12 cellular contexts compared by ENCODE assay signal in genomic region chr7:155711081-155711480, GRCh38.
DNase-seq lines count a peak whose midpoint lies in the region; ATAC-seq and TF ChIP-seq lines count a peak whose summit lies in the region.
"Had no signal": no experiment of that assay in that cellular context is flagged by ENCODE, and none has a peak within 500 bp of the region (broad histone marks: within the 10 kb centered on the region; RNA-seq: fewer than 3 reads in every experiment).

No MANE protein-coding gene starts in this region.

- no peaks in the 10 kb centered on the region for H3K27me3 Mint-ChIP-seq in activated T-helper 1 cell treated with anti-CD3 and anti-CD28 coated beads, Interleukin-12 subunit alpha, Interleukin-12 subunit beta, Interleukin-2, Interleukin-4 antibody, amounts not matched to agents 30 ng/mL and 10 ng/mL and 1 ng/mL, durations not matched to agents 14 hours and 24 hours and 36 hours (ENCODE audit: insufficient read depth)
- H3K27me3 Mint-ChIP-seq in CD8-positive, alpha-beta T cell (ENCODE audit: low read depth) = no peaks in the 10 kb centered on the region

- peak overlapping the region; percentile 32; the same call in 1 of the 2 replicates for H3K27ac ChIP-seq in BLaER1
- 0 out of 2 replicates have a peak overlapping the region, but pooled peaks have one; percentile 20 for H3K27ac ChIP-seq in HUES6 (ENCODE audit: low read depth, low read length)
- no peak overlapping the region for H3K27ac ChIP-seq in testis
- H3K27ac ChIP-seq in ovary = no peak overlapping the region
- H3K27ac ChIP-seq in CD8-positive, alpha-beta T cell (ENCODE audit: low read depth, low read length) = no peak overlapping the region

- H3K9me3 ChIP-seq in BLaER1 (no peaks in the 10 kb centered on the region), HUES6 (ENCODE audit: control insufficient read depth, insufficient read depth, low read depth, low read length) (no peaks in the 10 kb centered on the region), testis (no peaks in the 10 kb centered on the region), ovary (no peaks in the 10 kb centered on the region)
- no peaks in the 10 kb centered on the region for H3K9me3 ChIP-seq in CD8-positive, alpha-beta T cell (ENCODE audit: low read length)

- 59 to 90% methylated on average over 16 of the region's 16 CpGs for WGBS in testis, 2 donors
- 71 to 86% (median 78%) methylated on average over 16 of the region's 16 CpGs for WGBS in ovary, 3 donors

- TF ChIP-seq POLR2A in testis (IDR thresholded peaks at IDR 0.05) (no peak), ovary (IDR thresholded peaks at IDR 0.05) (no peak)

- intact Hi-C loops in activated T-helper 1 cell treated with anti-CD3 and anti-CD28 coated beads, Interleukin-12 subunit alpha, Interleukin-12 subunit beta, Interleukin-2, Interleukin-4 antibody, amounts not matched to agents 30 ng/mL and 10 ng/mL and 1 ng/mL, durations not matched to agents 14 hours and 24 hours and 36 hours (cut with micrococcal nuclease) = no loop called here
- intact Hi-C loops in testis (cut with DNase I; ENCODE audit: low total_unique reads) = no loop called here
- intact Hi-C loops in ovary (cut with DNase I) = no loop called here
- intact Hi-C loops in CD8-positive, alpha-beta T cell (cut with DNase I, micrococcal nuclease) = no loop called here

- H3K4me1 ChIP-seq in BLaER1 (peaks cover 41% of the 10 kb centered on the region), HUES6 (ENCODE audit: control insufficient read depth, insufficient read depth, low read length) (0 out of 2 replicates have a peak, but pooled peaks cover 5% of the 10 kb centered on the region), testis (peaks cover 12% of the 10 kb centered on the region), ovary (ENCODE audit: insufficient read depth) (peaks cover 1% of the 10 kb centered on the region)
- no peaks in the 10 kb centered on the region for H3K4me1 ChIP-seq in CD8-positive, alpha-beta T cell (ENCODE audit: insufficient read depth, low read length)

- TF ChIP-seq CTCF in testis (IDR thresholded peaks at IDR 0.05) = no peak
- TF ChIP-seq CTCF in ovary (IDR thresholded peaks at IDR 0.05) = no peak
- no peak for TF ChIP-seq CTCF in CD8-positive, alpha-beta T cell (IDR thresholded peaks at IDR 0.05)

- H4K20me1 ChIP-seq in BLaER1 = peaks cover 92% of the 10 kb centered on the region

- peak overlapping the region; percentile 47 for H3K4me2 ChIP-seq in BLaER1

- peaks cover 42% of the 10 kb centered on the region for H3K36me3 Mint-ChIP-seq in activated T-helper 1 cell treated with anti-CD3 and anti-CD28 coated beads, Interleukin-12 subunit alpha, Interleukin-12 subunit beta, Interleukin-2, Interleukin-4 antibody, amounts not matched to agents 30 ng/mL and 10 ng/mL and 1 ng/mL, durations not matched to agents 14 hours and 24 hours and 36 hours (ENCODE audit: low read depth)
- H3K36me3 Mint-ChIP-seq in CD8-positive, alpha-beta T cell = peaks cover 23% of the 10 kb centered on the region

- POLR2A ChIA-PET in CD8-positive, alpha-beta T cell (lab: Charles Lee) = interaction anchor here (0.6 kb wide), 1 partner anchor 201 kb away, joined by 3 read pairs; no protein-coding TSS in a partner anchor

- H3K36me3 ChIP-seq in BLaER1 (peaks cover 100% of the 10 kb centered on the region), HUES6 (ENCODE audit: control insufficient read depth, insufficient read depth, low read length) (peaks cover 79% of the 10 kb centered on the region), testis (ENCODE audit: low read depth, missing control alignments) (no peaks in the 10 kb centered on the region), ovary (no peaks in the 10 kb centered on the region)
- peaks cover 65% of the 10 kb centered on the region for H3K36me3 ChIP-seq in CD8-positive, alpha-beta T cell (ENCODE audit: insufficient read depth, low read length)

- no peak overlapping the region for H3K4me3 ChIP-seq in BLaER1
- H3K4me3 ChIP-seq in HUES6 (ENCODE audit: low read depth, low read length) = no peak overlapping the region
- H3K4me3 ChIP-seq in testis = no peak overlapping the region
- no peak overlapping the region for H3K4me3 ChIP-seq in ovary
- H3K4me3 ChIP-seq in CD8-positive, alpha-beta T cell (ENCODE audit: low read depth, low read length) = no peak overlapping the region

- DNase-seq in activated T-helper 1 cell treated with anti-CD3 and anti-CD28 coated beads, Interleukin-12 subunit alpha, Interleukin-12 subunit beta, Interleukin-2, Interleukin-4 antibody, amounts not matched to agents 30 ng/mL and 10 ng/mL and 1 ng/mL, durations not matched to agents 14 hours and 24 hours and 36 hours (ENCODE audit: low spot score) = no peak
- peak; percentile 77 for DNase-seq in testis
- no peak for DNase-seq in ovary
- no peak for DNase-seq in CD8-positive, alpha-beta T cell
- DNase-seq: ACHN, DMS53, GOT3, H9 had no signal

- no peak for TF ChIP-seq EP300 in ovary (IDR thresholded peaks at IDR 0.05)

- CTCF ChIA-PET in CD8-positive, alpha-beta T cell (lab: Charles Lee) = interaction anchor here (0.8 to 1.8 kb wide), 2 partner anchors 9 to 112 kb away, joined by 3 to 6 read pairs; no protein-coding TSS in a partner anchor

- peak overlapping the region; percentile 18 for H3K27ac Mint-ChIP-seq in activated T-helper 1 cell treated with anti-CD3 and anti-CD28 coated beads, Interleukin-12 subunit alpha, Interleukin-12 subunit beta, Interleukin-2, Interleukin-4 antibody, amounts not matched to agents 30 ng/mL and 10 ng/mL and 1 ng/mL, durations not matched to agents 14 hours and 24 hours and 36 hours
- no peak overlapping the region for H3K27ac Mint-ChIP-seq in CD8-positive, alpha-beta T cell

- H3K9ac ChIP-seq in BLaER1 (peak overlapping the region; percentile 46; the same call in 1 of the 2 replicates), HUES6 (ENCODE audit: low read length) (no peak overlapping the region)

- H3K27me3 ChIP-seq in BLaER1 (no peaks in the 10 kb centered on the region), HUES6 (ENCODE audit: control insufficient read depth, insufficient read depth, low read length) (no peaks in the 10 kb centered on the region), testis (no peaks in the 10 kb centered on the region), ovary (no peaks in the 10 kb centered on the region)
- H3K27me3 ChIP-seq in CD8-positive, alpha-beta T cell (ENCODE audit: insufficient read depth, low read length) = no peaks in the 10 kb centered on the region

- peaks cover 17% of the 10 kb centered on the region for H3K4me1 Mint-ChIP-seq in activated T-helper 1 cell treated with anti-CD3 and anti-CD28 coated beads, Interleukin-12 subunit alpha, Interleukin-12 subunit beta, Interleukin-2, Interleukin-4 antibody, amounts not matched to agents 30 ng/mL and 10 ng/mL and 1 ng/mL, durations not matched to agents 14 hours and 24 hours and 36 hours (ENCODE audit: low read depth)
- H3K4me1 Mint-ChIP-seq in CD8-positive, alpha-beta T cell (ENCODE audit: low read depth) = peaks cover 29% of the 10 kb centered on the region

- no peak for ATAC-seq in CD8-positive, alpha-beta T cell
- ATAC-seq in GM19351 (IDR thresholded peaks at IDR 0.05; ENCODE audit: unreplicated experiment) = no peak

- no peak overlapping the region for H3K4me3 Mint-ChIP-seq in activated T-helper 1 cell treated with anti-CD3 and anti-CD28 coated beads, Interleukin-12 subunit alpha, Interleukin-12 subunit beta, Interleukin-2, Interleukin-4 antibody, amounts not matched to agents 30 ng/mL and 10 ng/mL and 1 ng/mL, durations not matched to agents 14 hours and 24 hours and 36 hours
- no peak overlapping the region for H3K4me3 Mint-ChIP-seq in CD8-positive, alpha-beta T cell
- H3K4me3 Mint-ChIP-seq: CD14-positive monocyte, H9 had no signal

- no peaks in the 10 kb centered on the region for H3K9me3 Mint-ChIP-seq in activated T-helper 1 cell treated with anti-CD3 and anti-CD28 coated beads, Interleukin-12 subunit alpha, Interleukin-12 subunit beta, Interleukin-2, Interleukin-4 antibody, amounts not matched to agents 30 ng/mL and 10 ng/mL and 1 ng/mL, durations not matched to agents 14 hours and 24 hours and 36 hours
- no peaks in the 10 kb centered on the region for H3K9me3 Mint-ChIP-seq in CD8-positive, alpha-beta T cell
- H3K9me3 Mint-ChIP-seq: CD14-positive monocyte, H9 had no signal

Comparison
In these comparisons a context has a peak if more than half of its experiments do, and no peak if none do; other contexts are left out.
1. H3K27ac ChIP-seq: peak in BLaER1 (single experiment) and HUES6 (single experiment); none in testis (0 of 2), ovary (0 of 2) and CD8-positive, alpha-beta T cell (single experiment).